9 cellular contexts compared by ENCODE assay signal in the genomic region with DNA sequence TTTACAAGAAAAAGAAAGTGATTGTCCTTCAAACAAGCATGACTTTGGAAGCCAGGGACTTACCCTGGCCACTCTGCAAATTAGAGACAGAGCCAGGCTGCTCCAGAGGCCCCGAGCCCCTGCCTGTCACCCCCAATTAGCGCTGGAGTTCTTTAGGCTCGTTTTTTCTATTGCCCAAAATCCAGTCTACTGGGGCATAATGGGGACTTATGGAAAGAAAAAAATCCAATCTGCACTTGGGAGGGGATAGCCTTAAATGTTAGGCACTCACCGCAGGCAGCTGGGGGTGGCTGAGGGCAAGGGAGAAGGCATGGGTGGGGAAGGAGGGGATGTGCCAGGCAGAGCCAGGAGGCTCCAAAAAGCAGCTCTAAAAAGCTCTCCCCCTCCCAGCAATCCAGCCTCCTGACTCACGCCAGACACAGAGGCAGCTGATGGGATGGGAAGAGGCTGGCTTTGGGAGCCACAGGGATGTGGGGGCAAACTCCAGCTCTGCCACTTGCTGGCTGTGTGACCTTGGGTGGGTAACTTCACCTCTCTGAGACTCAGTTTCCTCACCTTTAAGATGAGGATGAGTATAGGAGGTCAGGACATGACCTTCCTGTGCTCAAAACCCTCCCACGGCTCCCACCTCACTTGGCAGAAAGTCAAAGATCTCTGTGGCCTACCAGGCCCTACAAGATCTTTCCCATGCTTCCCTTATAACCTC.
DNase-seq lines count a peak whose midpoint lies in the region; ATAC-seq, FAIRE-seq and TF ChIP-seq lines count a peak whose summit lies in the region.
"Had no signal": no experiment of that assay in that cellular context is flagged by ENCODE, and none has a peak within 500 bp of the region (broad histone marks: within the 10 kb centered on the region; RNA-seq: fewer than 3 reads in every experiment).

No MANE protein-coding gene starts in this region.

- H3K4me1 ChIP-seq in A549 (peaks cover 27% of the 10 kb centered on the region), mucosa of descending colon (ENCODE audit: low read depth) (peaks cover 6% of the 10 kb centered on the region)

- 70% methylated on average over 6 of the region's 6 CpGs for WGBS in A549 (ENCODE audit: missing lambda C conversion rate)

- H3K9me3 ChIP-seq in A549 (no peaks in the 10 kb centered on the region), mucosa of descending colon (no peaks in the 10 kb centered on the region)

- FAIRE-seq in A549 (lab: Jason Lieb, UNC): no peak
- no peak for FAIRE-seq in H54 (lab: Jason Lieb, UNC)
- FAIRE-seq: TTC549 had no signal

- no peaks in the 10 kb centered on the region for H3K36me3 ChIP-seq in mucosa of descending colon (ENCODE audit: low read depth)

- TF ChIP-seq CTCF in A549 (IDR thresholded peaks at IDR 0.05) (no peak), astrocyte of the cerebellum (IDR thresholded peaks at IDR 0.05; ENCODE audit: low read depth, low read length, missing control alignments) (no peak), mucosa of descending colon (IDR thresholded peaks at IDR 0.05) (no peak)

- no peak overlapping the region for H3K4me3 ChIP-seq in A549
- H3K4me3 ChIP-seq in astrocyte of the cerebellum (ENCODE audit: low read depth, low read length): no peak overlapping the region
- no peak overlapping the region for H3K4me3 ChIP-seq in mucosa of descending colon

- TF ChIP-seq POLR2A in A549 (IDR thresholded peaks at IDR 0.05; ENCODE audit: low read length) (no peak), H54 (IDR thresholded peaks at IDR 0.05; ENCODE audit: low read depth, low read length) (no peak)

- peak in 1 of 2 experiments; percentile 37; a peak in 3 of 6 replicates for ATAC-seq in A549
- peak; percentile 23 for ATAC-seq in mucosa of descending colon
- no peak for ATAC-seq in HG03521 (IDR thresholded peaks at IDR 0.05; ENCODE audit: unreplicated experiment)
- ATAC-seq in HG03439 (IDR thresholded peaks at IDR 0.05; ENCODE audit: unreplicated experiment): no peak

- in situ Hi-C loops in astrocyte of the cerebellum (cut with HindIII; ENCODE audit: low sequenced_read_pairs): no loop called here

- H3K4me2 ChIP-seq in A549: no peak overlapping the region

- CTCF ChIA-PET in A549 (lab: Yijun Ruan, JAX): interaction anchor here (0.8 to 1.8 kb wide), 6 partner anchors 8 to 42 kb away, joined by 3 to 6 read pairs (median 4); no protein-coding TSS in a partner anchor

- intact Hi-C loops in mucosa of descending colon (cut with DNase I, micrococcal nuclease): no loop called here

- TF ChIP-seq EP300 in A549 (IDR thresholded peaks at IDR 0.05): no peak

- no peak for TF ChIP-seq RAD21 in A549 (conservative IDR thresholded peaks at IDR 0.05 in 1 of 2, IDR thresholded peaks at IDR 0.05 in 1 of 2)

- POLR2A ChIA-PET in A549 (lab: Yijun Ruan, JAX): no interaction called here

- DNase-seq in A549 (ENCODE audit: low read depth in 1 of 2, low spot score in 1 of 2) (no peak), H54 (ENCODE audit: insufficient read length, low spot score) (peak; percentile 70), astrocyte of the cerebellum (ENCODE audit: low read depth) (peak; percentile 23), mucosa of descending colon (no peak), NCI-H345 treated with DMSO at 0.1 percent for 48 hours (lab: John Stamatoyannopoulos, UW; ENCODE audit: unreplicated experiment) (no peak), islet precursor cell (no peak)

- peak overlapping the region; percentile 23 to 67; a peak in 4 of 6 replicates for H3K27ac ChIP-seq in A549

TF ChIP-seq in A549, 52 proteins besides CTCF, POLR2A, EP300 and RAD21:
- TF ChIP-seq RFX5 (IDR thresholded peaks at IDR 0.05) (no peak), RARB (CRISPR knock-in tag; IDR thresholded peaks at IDR 0.05) (no peak), CBX2 (IDR thresholded peaks at IDR 0.05; ENCODE audit: borderline replicate concordance, low read depth) (no peak), HOXB13 (CRISPR knock-in tag; IDR thresholded peaks at IDR 0.05; ENCODE audit: low read depth) (no peak)
- TF ChIP-seq, protein P1, sequence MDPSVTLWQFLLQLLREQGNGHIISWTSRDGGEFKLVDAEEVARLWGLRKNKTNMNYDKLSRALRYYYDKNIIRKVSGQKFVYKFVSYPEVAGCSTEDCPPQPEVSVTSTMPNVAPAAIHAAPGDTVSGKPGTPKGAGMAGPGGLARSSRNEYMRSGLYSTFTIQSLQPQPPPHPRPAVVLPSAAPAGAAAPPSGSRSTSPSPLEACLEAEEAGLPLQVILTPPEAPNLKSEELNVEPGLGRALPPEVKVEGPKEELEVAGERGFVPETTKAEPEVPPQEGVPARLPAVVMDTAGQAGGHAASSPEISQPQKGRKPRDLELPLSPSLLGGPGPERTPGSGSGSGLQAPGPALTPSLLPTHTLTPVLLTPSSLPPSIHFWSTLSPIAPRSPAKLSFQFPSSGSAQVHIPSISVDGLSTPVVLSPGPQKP (IDR thresholded peaks at IDR 0.05; ENCODE audit: low read depth, low read length): no peak

Comparison
In these comparisons a context has a peak if more than half of its experiments do, and no peak if none do; other contexts are left out.
1. DNase-seq: peak in H54 (single experiment) and astrocyte of the cerebellum (single experiment); none in A549 (0 of 2), mucosa of descending colon (0 of 3), NCI-H345 treated with DMSO at 0.1 percent for 48 hours (single experiment) and islet precursor cell (single experiment).